Comparison of ENCODE assay signal across 10 cellular contexts in genomic region chr22:35900483-35901168, GRCh38.
DNase-seq lines count a peak whose midpoint lies in the region; ATAC-seq and TF ChIP-seq lines count a peak whose summit lies in the region.
"Had no signal": no experiment of that assay in that cellular context is flagged by ENCODE, and none has a peak within 500 bp of the region (broad histone marks: within the 10 kb centered on the region; RNA-seq: fewer than 3 reads in every experiment).

No MANE protein-coding gene starts in this region.

- no peak overlapping the region for H3K4me3 Mint-ChIP-seq in mesothelial cell of epicardium

- no peaks in the 10 kb centered on the region for H3K9me3 Mint-ChIP-seq in mesothelial cell of epicardium

- no peaks in the 10 kb centered on the region for H3K27me3 Mint-ChIP-seq in mesothelial cell of epicardium (ENCODE audit: low read depth)

- TF ChIP-seq CTCF in mesothelial cell of epicardium (IDR thresholded peaks at IDR 0.05; ENCODE audit: unreplicated experiment) = no peak

- H3K27ac Mint-ChIP-seq in mesothelial cell of epicardium = peak overlapping the region; percentile 89

- H3K36me3 Mint-ChIP-seq in mesothelial cell of epicardium = no peaks in the 10 kb centered on the region

- H3K4me1 Mint-ChIP-seq in mesothelial cell of epicardium = peaks cover 68% of the 10 kb centered on the region

- intact Hi-C loops in head of caudate nucleus (cut with DNase I) = no loop called here

- peak; percentile 60 for DNase-seq in COLO829 (ENCODE audit: low spot score)
- peak; percentile 36 for DNase-seq in HPDE6-E6E7 (ENCODE audit: extremely low spot score)
- DNase-seq in astrocyte of the hippocampus (ENCODE audit: low read depth, low spot score) = peak; percentile 66
- no peak for DNase-seq in mesothelial cell of epicardium (ENCODE audit: low spot score in 2 of 2, unreplicated experiment in 2 of 2)
- no peak for DNase-seq in head of caudate nucleus
- no peak for DNase-seq in SKM-1 (lab: John Stamatoyannopoulos, UW; ENCODE audit: unreplicated experiment)
- DNase-seq: activated CD8-positive, alpha-beta memory T cell treated with anti-CD3 and anti-CD28 coated beads, Interleukin-2, amount 50 U/mL, for 48 hours; NCI-H2107 had no signal

- no peak for ATAC-seq in HG03521 (IDR thresholded peaks at IDR 0.05; ENCODE audit: unreplicated experiment)
- no peak for ATAC-seq in HG02981 (IDR thresholded peaks at IDR 0.05; ENCODE audit: unreplicated experiment)

Comparison
In these comparisons a context has a peak if more than half of its experiments do, and no peak if none do; other contexts are left out.
1. DNase-seq: peak in COLO829 (single experiment), HPDE6-E6E7 (single experiment) and astrocyte of the hippocampus (single experiment); none in mesothelial cell of epicardium (0 of 2), head of caudate nucleus (0 of 42) and SKM-1 (single experiment).